ENCODE assay signal across 13 cellular contexts in the genomic region with DNA sequence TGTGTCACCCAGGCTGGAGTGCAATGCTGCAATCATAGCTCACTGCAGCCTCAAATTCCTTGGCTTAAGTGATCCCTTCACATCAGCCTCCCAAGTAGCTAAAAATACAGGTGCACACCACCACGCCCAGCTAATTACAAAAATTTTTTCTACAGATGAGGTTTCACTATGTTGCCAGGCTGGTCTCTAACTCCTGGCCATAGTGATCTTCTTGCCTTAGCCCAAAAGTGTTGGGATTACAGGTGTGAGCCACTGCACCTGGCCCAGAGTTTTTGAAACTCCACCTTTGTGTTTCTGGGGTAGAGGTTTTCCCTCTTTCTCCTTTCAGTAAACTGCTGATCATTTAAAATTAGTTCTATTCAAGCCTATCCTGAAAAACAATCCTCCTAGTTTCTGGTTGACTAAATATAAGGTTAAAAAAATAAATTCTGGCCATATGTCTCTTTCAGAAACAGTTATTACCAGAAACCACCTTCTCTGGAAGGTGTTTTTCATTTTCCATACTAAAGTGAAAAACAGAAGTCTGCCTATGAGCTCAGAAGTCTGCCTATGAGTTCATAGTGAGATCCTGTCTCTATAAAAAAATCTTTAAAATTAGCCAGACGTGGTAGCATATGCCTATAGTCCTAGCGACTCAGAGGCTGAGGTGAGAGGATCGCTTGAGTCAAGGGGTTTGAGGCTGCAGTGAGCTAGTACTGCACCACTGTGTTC.
DNase-seq lines count a peak whose midpoint lies in the region; ATAC-seq and TF ChIP-seq lines count a peak whose summit lies in the region.
"Had no signal": no experiment of that assay in that cellular context is flagged by ENCODE, and none has a peak within 500 bp of the region (broad histone marks: within the 10 kb centered on the region; RNA-seq: fewer than 3 reads in every experiment).

No MANE protein-coding gene starts in this region.

- intact Hi-C loops in activated CD4-positive, alpha-beta T cell treated with anti-CD3 and anti-CD28 coated beads, Interleukin-2, amount 10 ng/mL, durations not matched to agents 24 days and 14 days (cut with micrococcal nuclease) = loop anchor here (1.0 to 2.0 kb wide), 4 partner anchors 9 to 62 kb away; no protein-coding TSS in a partner anchor
- intact Hi-C loops in right cardiac atrium (cut with DNase I) = no loop called here
- intact Hi-C loops in CD4-positive, alpha-beta memory T cell (cut with micrococcal nuclease) = no loop called here

- ATAC-seq in GM21381 (IDR thresholded peaks at IDR 0.05; ENCODE audit: unreplicated experiment) (peak; percentile 74), HG03108 (IDR thresholded peaks at IDR 0.05; ENCODE audit: unreplicated experiment) (peak; percentile 51), right cardiac atrium (no peak)
- ATAC-seq: A549 had no signal

- H3K4me3 Mint-ChIP-seq in activated CD4-positive, alpha-beta T cell treated with anti-CD3 and anti-CD28 coated beads, Interleukin-2, amount 10 ng/mL, durations not matched to agents 24 days and 14 days = no peak overlapping the region
- H3K4me3 Mint-ChIP-seq in CD4-positive, alpha-beta memory T cell = no peak overlapping the region
- H3K4me3 Mint-ChIP-seq: central memory CD8-positive, alpha-beta T cell had no signal

- H3K4me3 ChIP-seq in choroid plexus epithelial cell (ENCODE audit: low read depth, low read length) (no peak overlapping the region), right cardiac atrium (ENCODE audit: low read length) (no peak overlapping the region)
- no peak overlapping the region for H3K4me3 ChIP-seq in CD4-positive, alpha-beta memory T cell (ENCODE audit: low read length in 2 of 2)
- H3K4me3 ChIP-seq: A549, PC-9 had no signal

- POLR2A ChIA-PET in CD4-positive, alpha-beta memory T cell (lab: Charles Lee; ENCODE audit: partially characterized antibody) = interaction anchor here (1.1 kb wide), 1 partner anchor 25 kb away, joined by 3 read pairs; no protein-coding TSS in a partner anchor

- H3K36me3 Mint-ChIP-seq in activated CD4-positive, alpha-beta T cell treated with anti-CD3 and anti-CD28 coated beads, Interleukin-2, amount 10 ng/mL, durations not matched to agents 24 days and 14 days (ENCODE audit: low read depth) = peaks cover 43% of the 10 kb centered on the region
- peaks cover 26 to 40% of the 10 kb centered on the region in 2 donors for H3K36me3 Mint-ChIP-seq in CD4-positive, alpha-beta memory T cell

- WGBS in right cardiac atrium = 98% methylated on average over 4 of the region's 4 CpGs

- no peaks in the 10 kb centered on the region for H3K9me3 Mint-ChIP-seq in activated CD4-positive, alpha-beta T cell treated with anti-CD3 and anti-CD28 coated beads, Interleukin-2, amount 10 ng/mL, durations not matched to agents 24 days and 14 days
- no peaks in the 10 kb centered on the region for H3K9me3 Mint-ChIP-seq in CD4-positive, alpha-beta memory T cell
- H3K9me3 Mint-ChIP-seq: central memory CD8-positive, alpha-beta T cell had no signal

- H3K27ac ChIP-seq in right cardiac atrium (ENCODE audit: low read length) = no peak overlapping the region
- no peak overlapping the region for H3K27ac ChIP-seq in CD4-positive, alpha-beta memory T cell (ENCODE audit: low read depth, low read length)
- H3K27ac ChIP-seq: A549, PC-9 had no signal

- peaks cover 9% of the 10 kb centered on the region for H3K36me3 ChIP-seq in CD4-positive, alpha-beta memory T cell (ENCODE audit: insufficient read depth, low read length)

- H3K4me1 Mint-ChIP-seq in activated CD4-positive, alpha-beta T cell treated with anti-CD3 and anti-CD28 coated beads, Interleukin-2, amount 10 ng/mL, durations not matched to agents 24 days and 14 days = peaks cover 49% of the 10 kb centered on the region
- peaks cover 37 to 82% (median 57%) of the 10 kb centered on the region in 4 donors for H3K4me1 Mint-ChIP-seq in CD4-positive, alpha-beta memory T cell

- peak overlapping the region; percentile 68 for H3K27ac Mint-ChIP-seq in activated CD4-positive, alpha-beta T cell treated with anti-CD3 and anti-CD28 coated beads, Interleukin-2, amount 10 ng/mL, durations not matched to agents 24 days and 14 days
- peak overlapping the region in 3 of 7 donors; percentile 24 to 80 (median 78) for H3K27ac Mint-ChIP-seq in CD4-positive, alpha-beta memory T cell

- DNase-seq in activated CD4-positive, alpha-beta T cell treated with anti-CD3 and anti-CD28 coated beads, Interleukin-2, amount 10 ng/mL, durations not matched to agents 24 days and 14 days = no peak
- DNase-seq in activated CD4-positive, alpha-beta T cell treated with anti-CD3 and anti-CD28 coated beads, Interleukin-2, amount 50 U/mL, for 1 hour = no peak
- DNase-seq in choroid plexus epithelial cell (ENCODE audit: low read depth) = peak; percentile 22
- DNase-seq in SIG-M5 treated with dmso at 0.1 percent for 504 hours (lab: John Stamatoyannopoulos, UW; ENCODE audit: unreplicated experiment) = no peak
- no peak for DNase-seq in right cardiac atrium
- DNase-seq in CD4-positive, alpha-beta memory T cell = no peak
- DNase-seq: activated CD4-positive, CD25-positive, alpha-beta regulatory T cell; glutamatergic neuron; PC-9 had no signal

- H3K9me3 ChIP-seq in right cardiac atrium (ENCODE audit: control insufficient read depth, low read length) = no peaks in the 10 kb centered on the region
- no peaks in the 10 kb centered on the region for H3K9me3 ChIP-seq in CD4-positive, alpha-beta memory T cell (ENCODE audit: control insufficient read depth in 1 of 2, low read length in 2 of 2)
- H3K9me3 ChIP-seq: A549 had no signal

- CTCF ChIA-PET in CD4-positive, alpha-beta memory T cell (lab: Charles Lee; ENCODE audit: partially characterized antibody) = interaction anchor here (0.9 to 1.3 kb wide), 3 partner anchors 26 to 93 kb away, joined by 3 to 4 read pairs (median 3); a partner anchor contains a TSS

- H3K27me3 Mint-ChIP-seq in activated CD4-positive, alpha-beta T cell treated with anti-CD3 and anti-CD28 coated beads, Interleukin-2, amount 10 ng/mL, durations not matched to agents 24 days and 14 days = no peaks in the 10 kb centered on the region
- H3K27me3 Mint-ChIP-seq in CD4-positive, alpha-beta memory T cell = no peaks in the 10 kb centered on the region
- H3K27me3 Mint-ChIP-seq: central memory CD8-positive, alpha-beta T cell had no signal

- no peaks in the 10 kb centered on the region for H3K27me3 ChIP-seq in right cardiac atrium (ENCODE audit: control insufficient read depth, insufficient read depth)
- H3K27me3 ChIP-seq in CD4-positive, alpha-beta memory T cell (ENCODE audit: insufficient read depth, low read length) = no peaks in the 10 kb centered on the region

- no peak for TF ChIP-seq CTCF in choroid plexus epithelial cell (conservative IDR thresholded peaks at IDR 0.05; ENCODE audit: low read depth, low read length)

- no peaks in the 10 kb centered on the region for H3K4me1 ChIP-seq in right cardiac atrium (ENCODE audit: control insufficient read depth, insufficient read depth, low read length)
- H3K4me1 ChIP-seq in CD4-positive, alpha-beta memory T cell (ENCODE audit: insufficient read depth, low read length) = peaks cover 33% of the 10 kb centered on the region

Comparison
In these comparisons a context has a peak if more than half of its experiments do, and no peak if none do; other contexts are left out.
1. ATAC-seq: peak in GM21381 (single experiment) and HG03108 (single experiment); none in right cardiac atrium (0 of 2).